19 cellular contexts compared by ENCODE assay signal in genomic region chr16:7650446-7650845, GRCh38.
DNase-seq lines count a peak whose midpoint lies in the region; ATAC-seq, FAIRE-seq and TF ChIP-seq lines count a peak whose summit lies in the region.
"Had no signal": no experiment of that assay in that cellular context is flagged by ENCODE, and none has a peak within 500 bp of the region (broad histone marks: within the 10 kb centered on the region; RNA-seq: fewer than 3 reads in every experiment).

No MANE protein-coding gene starts in this region.

- WGBS in mesendoderm (ENCODE audit: extremely low coverage, insufficient coverage, low lambda C conversion rate) = no CpG with 5 or more reads among the region's 4 CpGs
- 56% methylated on average over 4 of the region's 4 CpGs for WGBS in esophagus muscularis mucosa

- ATAC-seq in GM19351 (IDR thresholded peaks at IDR 0.05; ENCODE audit: unreplicated experiment) = no peak
- ATAC-seq: HCT116 had no signal

- no peaks in the 10 kb centered on the region for H3K79me2 ChIP-seq in mesendoderm (ENCODE audit: control insufficient read depth, insufficient read depth, low read length)

- H3K27me3 ChIP-seq in A673 (replicated peaks; ENCODE audit: insufficient read depth, low read depth, low read length, poor library complexity) = no peaks in the 10 kb centered on the region
- no peaks in the 10 kb centered on the region for H3K27me3 ChIP-seq in WERI-Rb-1 (ENCODE audit: insufficient read depth, low read depth, severe bottlenecking)
- H3K27me3 ChIP-seq in mesendoderm (ENCODE audit: insufficient read depth, low read length, poor library complexity) = no peaks in the 10 kb centered on the region
- peaks cover 0 to 6% (median 0%) of the 10 kb centered on the region in 4 donors for H3K27me3 ChIP-seq in esophagus muscularis mucosa

- TF ChIP-seq CTCF in A673 (conservative IDR thresholded peaks at IDR 0.05; ENCODE audit: low read depth, low read length) (no peak), D721Med (IDR thresholded peaks at IDR 0.05; ENCODE audit: insufficient read depth, missing control alignments) (no peak), WERI-Rb-1 (IDR thresholded peaks at IDR 0.05; ENCODE audit: low read depth, low read length) (no peak), esophagus muscularis mucosa (IDR thresholded peaks at IDR 0.05) (no peak)

- H3K4me2 ChIP-seq in mesendoderm (ENCODE audit: low read length) = no peak overlapping the region

- H3K36me3 ChIP-seq in A673 (ENCODE audit: insufficient read depth, low read length, poor library complexity, severe bottlenecking) = no peaks in the 10 kb centered on the region
- no peaks in the 10 kb centered on the region for H3K36me3 ChIP-seq in WERI-Rb-1
- H3K36me3 ChIP-seq in mesendoderm (ENCODE audit: control insufficient read depth, insufficient read depth, low read length) = no peaks in the 10 kb centered on the region
- H3K36me3 ChIP-seq in esophagus muscularis mucosa = no peaks in the 10 kb centered on the region

- peak overlapping the region; percentile 81 for H3K18ac ChIP-seq in mesendoderm (ENCODE audit: low read length)

- H2BK5ac ChIP-seq in mesendoderm (ENCODE audit: low read length) = no peak overlapping the region

- no peak overlapping the region for H4K8ac ChIP-seq in mesendoderm (ENCODE audit: low read depth, low read length)

- H3K4me1 ChIP-seq in A673 (ENCODE audit: insufficient read depth, low read length, poor library complexity, severe bottlenecking) (no peaks in the 10 kb centered on the region), mesendoderm (ENCODE audit: control insufficient read depth, low read depth, low read length) (peaks cover 5% of the 10 kb centered on the region), esophagus muscularis mucosa (no peaks in the 10 kb centered on the region)

- no peak overlapping the region for H2BK15ac ChIP-seq in mesendoderm (replicated peaks; ENCODE audit: low read depth)

- CTCF ChIA-PET in A673 (lab: Charles Lee) = no interaction called here

- POLR2A ChIA-PET in A673 (lab: Charles Lee; ENCODE audit: low non-redundant PET) = no interaction called here

- H3K4me3 ChIP-seq in A673 (ENCODE audit: low read depth, low read length, poor library complexity, severe bottlenecking) = no peak overlapping the region
- no peak overlapping the region for H3K4me3 ChIP-seq in WERI-Rb-1 (ENCODE audit: low read depth, low read length)
- no peak overlapping the region for H3K4me3 ChIP-seq in mesendoderm (ENCODE audit: low read length)
- no peak overlapping the region for H3K4me3 ChIP-seq in esophagus muscularis mucosa
- H3K4me3 ChIP-seq: GM23248 had no signal

- no peak overlapping the region for H2BK120ac ChIP-seq in mesendoderm (ENCODE audit: low read depth, low read length)

- TF ChIP-seq EP300 in esophagus muscularis mucosa (IDR thresholded peaks at IDR 0.05) = no peak

- H3K9me3 ChIP-seq in A673 (ENCODE audit: low read depth, low read length, poor library complexity, severe bottlenecking) (no peaks in the 10 kb centered on the region), WERI-Rb-1 (ENCODE audit: severe bottlenecking) (no peaks in the 10 kb centered on the region), esophagus muscularis mucosa (no peaks in the 10 kb centered on the region)

- no peak overlapping the region for H4K5ac ChIP-seq in mesendoderm (ENCODE audit: low read length)

- no peak overlapping the region for H3K9ac ChIP-seq in mesendoderm (ENCODE audit: low read length)
- H3K9ac ChIP-seq: GM23248 had no signal

- TF ChIP-seq POLR2A in esophagus muscularis mucosa (IDR thresholded peaks at IDR 0.05; ENCODE audit: low read depth) = no peak

- BruUV-seq in A673 (replicated peaks; lab: Mats Ljungman, UMichigan) = no TSS peak

- intact Hi-C loops in A673 (cut with micrococcal nuclease; ENCODE audit: unreplicated experiment) (no loop called here), esophagus muscularis mucosa (cut with DNase I) (no loop called here)

- H3K27ac ChIP-seq in A673 (ENCODE audit: low read depth, low read length, poor library complexity, severe bottlenecking) (no peak overlapping the region), WERI-Rb-1 (no peak overlapping the region), mesendoderm (ENCODE audit: low read depth, low read length) (no peak overlapping the region), esophagus muscularis mucosa (replicated peaks in 1 of 4) (no peak overlapping the region)
- H3K27ac ChIP-seq: C4-2B, GM23248 had no signal

- FAIRE-seq in D721Med (lab: Jason Lieb, UNC) = peak; percentile 32
- FAIRE-seq: GM19239, H54 had no signal

- DNase-seq in A673 (ENCODE audit: low spot score) (peak; percentile 64), D721Med (ENCODE audit: insufficient read length, low spot score) (peak; percentile 26), WERI-Rb-1 (peak; percentile 11), mesendoderm (no peak), NCI-H510A treated with DMSO at 0.1 percent for 48 hours (lab: John Stamatoyannopoulos, UW) (no peak), NOMO-1 (lab: John Stamatoyannopoulos, UW; ENCODE audit: unreplicated experiment in 2 of 2) (no peak), esophagus muscularis mucosa (ENCODE audit: extremely low spot score) (no peak)
- DNase-seq: ACHN; CD4-positive, alpha-beta T cell; DMS79 treated with DMSO at 0.1 percent for 48 hours; GF-D8; GM23248; HFFc6; KG1 had no signal

- no peak overlapping the region for H2AK5ac ChIP-seq in mesendoderm (ENCODE audit: low read length)

- H3K56ac ChIP-seq in mesendoderm (ENCODE audit: low read length) = no peak overlapping the region

- no peaks in the 10 kb centered on the region for H3K79me1 ChIP-seq in mesendoderm (ENCODE audit: low read length)

- no peak overlapping the region for H3K23ac ChIP-seq in mesendoderm (ENCODE audit: low read length)

- no peak overlapping the region for H3K4ac ChIP-seq in mesendoderm (ENCODE audit: low read depth, low read length)

Comparison
In these comparisons a context has a peak if more than half of its experiments do, and no peak if none do; other contexts are left out.
1. DNase-seq: peak in A673 (single experiment), D721Med (single experiment) and WERI-Rb-1 (single experiment); none in mesendoderm (single experiment), NCI-H510A treated with DMSO at 0.1 percent for 48 hours (single experiment), NOMO-1 (0 of 2) and esophagus muscularis mucosa (single experiment).